In the genomic region with DNA sequence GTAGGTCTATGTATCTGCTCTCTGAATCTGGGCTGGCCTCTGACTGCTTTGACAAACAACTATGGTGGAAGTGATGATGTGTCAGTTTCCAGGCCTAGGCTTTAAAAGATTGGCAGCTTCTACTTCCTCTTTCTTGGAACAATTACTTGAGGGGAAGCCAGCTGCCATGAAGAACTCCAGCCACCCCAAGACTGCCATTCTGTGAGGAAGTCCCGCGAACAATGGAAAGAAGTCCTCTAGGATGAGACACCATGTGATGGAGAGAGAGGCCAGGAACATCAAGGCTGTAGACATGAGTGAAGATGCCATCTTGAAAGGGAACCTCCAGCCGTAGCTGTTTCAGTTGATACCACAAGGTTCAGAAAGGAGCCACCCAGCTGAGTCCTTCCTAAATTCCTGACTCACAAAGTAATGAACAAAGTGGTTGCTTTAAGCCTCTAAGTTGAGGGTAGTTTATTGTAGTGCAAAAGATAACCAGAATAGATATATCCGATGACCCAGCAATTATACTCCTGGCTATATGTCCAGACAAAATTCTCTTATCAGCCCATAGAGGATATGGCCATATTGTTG, we compare ENCODE assay signal across 32 cellular contexts. TPM values are rescaled to one million over a fixed set of nuclear protein-coding genes. Genes with fewer than 3 reads are reported as not detected.
DNase-seq lines count a peak whose midpoint lies in the region; ATAC-seq and TF ChIP-seq lines count a peak whose summit lies in the region.
"Had no signal": no experiment of that assay in that cellular context is flagged by ENCODE, and none has a peak within 500 bp of the region (broad histone marks: within the 10 kb centered on the region; RNA-seq: fewer than 3 reads in every experiment).

No MANE protein-coding gene starts in this region.

- intact Hi-C loops in heart right ventricle (cut with DNase I), result no loop called here
- intact Hi-C loops in lower lobe of right lung (cut with DNase I), result no loop called here

- ATAC-seq in heart right ventricle (peak in 7 of 8 donors; percentile 27 to 65 (median 58)), lower lobe of right lung (no peak)
- ATAC-seq: activated CD4-positive, alpha-beta T cell treated with anti-CD3 and anti-CD28 coated beads for 36 hours; activated CD8-positive, alpha-beta T cell treated with anti-CD3 and anti-CD28 coated beads, Interleukin-2, amount 10 ng/mL, durations not matched to agents 7 days and 5 days; left colon had no signal

- H3K27me3 ChIP-seq in heart right ventricle, result no peaks in the 10 kb centered on the region
- H3K27me3 ChIP-seq in right atrium auricular region, result no peaks in the 10 kb centered on the region
- H3K27me3 ChIP-seq in lower lobe of right lung (ENCODE audit: low read depth), result peaks cover under 1% of the 10 kb centered on the region
- H3K27me3 ChIP-seq: ovary, testis had no signal

- TF ChIP-seq CTCF in heart right ventricle (IDR thresholded peaks at IDR 0.05), result no peak
- TF ChIP-seq CTCF in right atrium auricular region (IDR thresholded peaks at IDR 0.05), result no peak
- no peak for TF ChIP-seq CTCF in lower lobe of right lung (IDR thresholded peaks at IDR 0.05)

- H3K4me1 ChIP-seq in heart right ventricle (peaks cover 0 to 9% (median 4%) of the 10 kb centered on the region in 9 donors), right atrium auricular region (no peaks in the 10 kb centered on the region), lower lobe of right lung (no peaks in the 10 kb centered on the region)
- H3K4me1 ChIP-seq: testis had no signal

- H3K27ac ChIP-seq in heart right ventricle (peak overlapping the region in 1 of 10 donors; percentile 27), right atrium auricular region (no peak overlapping the region), lower lobe of right lung (no peak overlapping the region)
- H3K27ac ChIP-seq: epithelial cell of prostate, ovary, SK-N-MC, testis, VCaP had no signal

- DNase-seq in heart right ventricle (no peak), right atrium auricular region (ENCODE audit: low spot score) (no peak), NOMO-1 (lab: John Stamatoyannopoulos, UW; ENCODE audit: unreplicated experiment in 2 of 2) (peak; percentile 49 to 70), UCSD-AML1 (lab: John Stamatoyannopoulos, UW; ENCODE audit: unreplicated experiment) (peak; percentile 68), lower lobe of right lung (peak; percentile 7), DMS 273 (lab: John Stamatoyannopoulos, UW; ENCODE audit: unreplicated experiment) (no peak), NAMALWA (ENCODE audit: low spot score) (no peak)
- DNase-seq in activated effector memory CD4-positive, alpha-beta T cell treated with anti-CD3 and anti-CD28 coated beads, Interleukin-2, amount 50 U/mL, for 16 hours, result no peak
- DNase-seq: 8988T; activated CD4-positive, alpha-beta T cell treated with anti-CD3 and anti-CD28 coated beads for 36 hours; activated CD8-positive, alpha-beta T cell treated with anti-CD3 and anti-CD28 coated beads, Interleukin-2, amount 10 ng/mL, durations not matched to agents 7 days and 5 days; Calu3; effector CD4-positive, alpha-beta T cell; HFFc6; hypothalamus; IMR-90; left colon; mesendoderm; NCI-H1417; NCI-H2029 treated with DMSO at 0.1 percent for 48 hours; NCI-H524 treated with DMSO at 0.1 percent for 48 hours; ovary; retina; stimulated activated CD4-positive, alpha-beta T cell treated with anti-CD3 and anti-CD28 coated beads, Interleukin-1b, Interleukin-23, amount 100 ng/mL, for 48 hours; testis had no signal

- H3K4me3 ChIP-seq in heart right ventricle (no peak overlapping the region), right atrium auricular region (no peak overlapping the region), lower lobe of right lung (no peak overlapping the region)
- H3K4me3 ChIP-seq: ovary, SK-N-MC, smooth muscle cell, testis had no signal

- H3K36me3 ChIP-seq in heart right ventricle (no peaks in the 10 kb centered on the region), right atrium auricular region (no peaks in the 10 kb centered on the region), lower lobe of right lung (no peaks in the 10 kb centered on the region)
- H3K36me3 ChIP-seq: ovary had no signal

- 68 to 77% methylated on average over 4 of the region's 4 CpGs for WGBS in heart right ventricle, 2 donors

- H3K9me3 ChIP-seq in heart right ventricle (peaks cover 0 to 10% (median 0%) of the 10 kb centered on the region in 11 donors), right atrium auricular region (no peaks in the 10 kb centered on the region), lower lobe of right lung (no peaks in the 10 kb centered on the region)
- H3K9me3 ChIP-seq: ovary, testis had no signal

RNA-seq across cellular contexts. Expression of a gene that starts 15.3 kb away (rescaled TPM):
- total RNA-seq in heart right ventricle (10 to 100 TPM in 3 of 10 donors, 1 to 10 TPM in 7; 4.6 to 20.5 (median 7.9) TPM), right atrium auricular region (1 to 10 TPM; 4.9 to 8.0 TPM), lower lobe of right lung (0.65 TPM)
- 10 to 100 TPM; 12.8 to 41.0 TPM for polyA plus RNA-seq in heart right ventricle
- total RNA-seq: activated CD4-positive, alpha-beta T cell treated with anti-CD3 and anti-CD28 coated beads for 36 hours; activated CD8-positive, alpha-beta T cell treated with anti-CD3 and anti-CD28 coated beads, Interleukin-2, amount 10 ng/mL, durations not matched to agents 7 days and 5 days; Calu3; HFFc6; IMR-90; smooth muscle cell had no signal
- polyA plus RNA-seq: CD14-positive monocyte, IMR-90, neural cell, smooth muscle cell had no signal

RNA-seq across cellular contexts. Expression of a gene that starts 27.6 kb away (rescaled TPM):
- 10 to 100 TPM; 21.4 to 42.0 (median 30.9) TPM for total RNA-seq in heart right ventricle
- polyA plus RNA-seq in heart right ventricle, result 10 to 100 TPM; 11.9 to 32.8 TPM
- total RNA-seq in right atrium auricular region, result 10 to 100 TPM; 41.8 to 65.4 TPM
- 32.0 TPM for total RNA-seq in lower lobe of right lung

RNA-seq across cellular contexts. Expression of a gene that starts 50.2 kb away (rescaled TPM):
- total RNA-seq in heart right ventricle, result not detected
- not detected for polyA plus RNA-seq in heart right ventricle
- total RNA-seq in right atrium auricular region, result not detected
- total RNA-seq in lower lobe of right lung, result not detected
- total RNA-seq: activated CD4-positive, alpha-beta T cell treated with anti-CD3 and anti-CD28 coated beads for 36 hours; activated CD8-positive, alpha-beta T cell treated with anti-CD3 and anti-CD28 coated beads, Interleukin-2, amount 10 ng/mL, durations not matched to agents 7 days and 5 days; Calu3; HFFc6; IMR-90; left colon; ovary; smooth muscle cell; urinary bladder had no signal
- polyA plus RNA-seq: CD14-positive monocyte, IMR-90, ovary, smooth muscle cell, urinary bladder had no signal

Comparison
In these comparisons a context has a peak if more than half of its experiments do, and no peak if none do; other contexts are left out.
1. ATAC-seq: peak in heart right ventricle (7 of 8); none in lower lobe of right lung (0 of 2).
2. DNase-seq: peak in NOMO-1 (2 of 2), UCSD-AML1 (single experiment) and lower lobe of right lung (single experiment); none in heart right ventricle (0 of 2), right atrium auricular region (single experiment), activated effector memory CD4-positive, alpha-beta T cell treated with anti-CD3 and anti-CD28 coated beads, Interleukin-2, amount 50 U/mL, for 16 hours (single experiment), DMS 273 (single experiment) and NAMALWA (single experiment).